Comparison of ENCODE assay signal across 1 cellular context in genomic region chr14:75155159-75155558, GRCh38.
TF ChIP-seq lines count a peak whose summit lies in the region.

No MANE protein-coding gene starts in this region.

TF ChIP-seq in GM23338, 12 proteins besides CTCF, POLR2A, EP300 and RAD21 (continued from another document):
- TF ChIP-seq EZH2phosphoT487 (IDR thresholded peaks at IDR 0.05; ENCODE audit: unreplicated experiment) (no peak), ZNF114 (CRISPR knock-in tag; IDR thresholded peaks at IDR 0.05) (no peak), ETS1 (IDR thresholded peaks at IDR 0.05) (no peak), NANOG (IDR thresholded peaks at IDR 0.05; ENCODE audit: borderline replicate concordance) (no peak), ZNF462 (CRISPR knock-in tag; IDR thresholded peaks at IDR 0.05) (no peak), JUNB (IDR thresholded peaks at IDR 0.05; ENCODE audit: unreplicated experiment) (no peak), ZNF331 (CRISPR knock-in tag; IDR thresholded peaks at IDR 0.05; ENCODE audit: low read depth) (no peak)
